ENCODE assay signal across 9 cellular contexts in the genomic region with DNA sequence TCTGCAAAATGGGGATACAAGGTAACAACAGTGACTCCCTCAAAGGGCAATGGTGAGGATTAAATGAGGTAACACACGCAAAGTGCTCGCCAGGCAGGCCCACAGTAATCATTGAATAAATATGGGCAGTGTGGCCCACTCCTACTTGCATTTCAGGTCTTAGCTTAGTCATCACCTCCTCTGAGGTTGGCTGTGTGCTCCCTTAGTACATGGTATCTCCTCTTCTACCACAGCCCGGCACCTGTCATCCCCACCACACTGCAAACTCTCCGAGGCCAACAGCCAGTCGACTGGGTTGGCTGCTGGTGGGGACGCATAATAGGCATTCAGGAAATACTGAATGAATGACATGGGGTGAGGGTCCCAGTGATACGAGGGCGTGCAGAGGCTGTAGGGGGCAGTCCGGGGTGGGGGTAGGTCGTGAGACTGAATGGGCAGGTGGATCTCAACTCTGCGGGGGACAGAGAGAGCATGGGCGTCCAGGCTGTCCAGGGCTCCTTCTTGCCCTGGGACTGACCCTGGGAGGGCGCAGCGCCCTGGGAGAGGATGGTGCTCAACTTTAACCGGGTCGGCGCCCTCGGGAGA. TPM values are rescaled to one million over a fixed set of nuclear protein-coding genes. Genes with fewer than 3 reads are reported as not detected.
A peak's percentile ranks its signal among the peaks of the same experiment; 100 is the strongest.
DNase-seq lines count a peak whose midpoint lies in the region; ATAC-seq and TF ChIP-seq lines count a peak whose summit lies in the region.
"Had no signal": no experiment of that assay in that cellular context is flagged by ENCODE, and none has a peak within 500 bp of the region (broad histone marks: within the 10 kb centered on the region; RNA-seq: fewer than 3 reads in every experiment).

No MANE protein-coding gene starts in this region.

- WGBS in heart right ventricle, 2 donors = 20 to 22% methylated on average over 17 to 18 of the region's 18 CpGs
- 32 to 41% methylated on average over 14 to 18 of the region's 18 CpGs for WGBS in aorta, 2 donors

- H3K27ac ChIP-seq in heart right ventricle (peak overlapping the region; percentile 75 to 95 (median 91)), muscle layer of duodenum (ENCODE audit: low read length) (no peak overlapping the region), aorta (ENCODE audit: low read depth in 1 of 2, low read length in 2 of 2) (no peak overlapping the region)

- intact Hi-C loops in heart right ventricle (cut with DNase I) = loop anchor here in 2 of 10 donors (1.0 to 2.0 kb wide), 2 partner anchors 23 to 24 kb away; no protein-coding TSS in a partner anchor
- intact Hi-C loops in left ventricle myocardium superior (cut with micrococcal nuclease) = no loop called here
- intact Hi-C loops in aorta (cut with DNase I) = no loop called here

- no peaks in the 10 kb centered on the region for H3K36me3 ChIP-seq in heart right ventricle
- no peaks in the 10 kb centered on the region for H3K36me3 ChIP-seq in muscle layer of duodenum (ENCODE audit: control insufficient read depth in 1 of 2, insufficient read depth in 2 of 2, low read length in 2 of 2)
- H3K36me3 ChIP-seq in aorta (ENCODE audit: control insufficient read depth in 1 of 2, insufficient read depth in 2 of 2, low read length in 1 of 2) = no peaks in the 10 kb centered on the region

- peak in 2 of 8 donors; percentile 1 to 5 for ATAC-seq in heart right ventricle
- no peak for ATAC-seq in left ventricle myocardium superior
- no peak for ATAC-seq in aorta (ENCODE audit: low FRiP score)
- ATAC-seq in GM19467 (IDR thresholded peaks at IDR 0.05; ENCODE audit: unreplicated experiment) = no peak
- ATAC-seq in HG02885 (IDR thresholded peaks at IDR 0.05; ENCODE audit: poor library complexity, unreplicated experiment) = no peak

- TF ChIP-seq CTCF in heart right ventricle (IDR thresholded peaks at IDR 0.05) = no peak
- no peak for TF ChIP-seq CTCF in choroid plexus epithelial cell (conservative IDR thresholded peaks at IDR 0.05; ENCODE audit: low read depth, low read length)

- peak overlapping the region in 9 of 10 donors; percentile 62 to 86 (median 79) for H3K4me3 ChIP-seq in heart right ventricle
- peak overlapping the region; percentile 49 for H3K4me3 ChIP-seq in choroid plexus epithelial cell (ENCODE audit: low read depth, low read length)
- H3K4me3 ChIP-seq in muscle layer of duodenum (ENCODE audit: low read depth in 1 of 2, low read length in 2 of 2) = peak overlapping the region; percentile 37 to 71
- peak overlapping the region; percentile 42 to 53 for H3K4me3 ChIP-seq in aorta (ENCODE audit: low read length in 2 of 2)

- H3K27me3 ChIP-seq in heart right ventricle (peaks cover 0 to 19% (median 0%) of the 10 kb centered on the region in 7 donors), muscle layer of duodenum (ENCODE audit: low read depth, low read length) (no peaks in the 10 kb centered on the region), aorta (ENCODE audit: control insufficient read depth in 1 of 2, insufficient read depth in 2 of 2, low read length in 1 of 2) (no peaks in the 10 kb centered on the region)

- DNase-seq in heart right ventricle (no peak), left ventricle myocardium superior (no peak), choroid plexus epithelial cell (ENCODE audit: low read depth) (no peak), aorta (no peak), NCI-H1092 treated with DMSO at 0.1 percent for 48 hours (lab: John Stamatoyannopoulos, UW) (no peak)
- DNase-seq: amniotic stem cell had no signal

- H3K4me1 ChIP-seq in heart right ventricle (peaks cover 0 to 69% (median 30%) of the 10 kb centered on the region in 9 donors), muscle layer of duodenum (ENCODE audit: control insufficient read depth in 1 of 2, insufficient read depth in 2 of 2, low read length in 2 of 2) (peaks cover 0 to 7% of the 10 kb centered on the region in 2 donors), aorta (ENCODE audit: control insufficient read depth in 1 of 2, insufficient read depth in 2 of 2, low read length in 2 of 2) (no peaks in the 10 kb centered on the region)

- H3K9me3 ChIP-seq in heart right ventricle (no peaks in the 10 kb centered on the region), muscle layer of duodenum (ENCODE audit: control insufficient read depth in 1 of 2, low read length in 2 of 2) (no peaks in the 10 kb centered on the region), aorta (ENCODE audit: control insufficient read depth, low read length) (no peaks in the 10 kb centered on the region)

RNA-seq across cellular contexts. Expression of a gene that starts 0.4 kb away (rescaled TPM):
- 1,000 to 10,000 TPM in 4 of 10 donors, 100 to 1,000 TPM in 6; 505 to 1,280 (median 954) TPM for total RNA-seq in heart right ventricle
- polyA plus RNA-seq in heart right ventricle = 100 to 1,000 TPM; 197 to 303 TPM
- 930 TPM for total RNA-seq in left ventricle myocardium superior
- total RNA-seq in aorta = 1 to 10 TPM in 1 of 2 donors, under 1 TPM in 1; 0.84 to 4.2 TPM
- polyA plus RNA-seq in aorta = 1 to 10 TPM in 1 of 2 donors, under 1 TPM in 1; 0.38 to 7.5 TPM

Comparison
In these comparisons a context has a peak if more than half of its experiments do, and no peak if none do; other contexts are left out.
1. H3K27ac ChIP-seq: peak in heart right ventricle (10 of 10); none in muscle layer of duodenum (single experiment) and aorta (0 of 2).
2. RNA of a gene that starts 0.4 kb away (total RNA-seq): 505 to 1,280 TPM in heart right ventricle and 930 TPM in left ventricle myocardium superior (single experiment); 0.84 to 4.2 TPM in aorta; every median in the first group is over 10 times any median in the second.
3. Peak in every context shown above with its lines, with median percentiles within 50 percentile points of each other: H3K4me3 ChIP-seq.